Comparison of ENCODE assay signal across 36 cellular contexts in the genomic region with DNA sequence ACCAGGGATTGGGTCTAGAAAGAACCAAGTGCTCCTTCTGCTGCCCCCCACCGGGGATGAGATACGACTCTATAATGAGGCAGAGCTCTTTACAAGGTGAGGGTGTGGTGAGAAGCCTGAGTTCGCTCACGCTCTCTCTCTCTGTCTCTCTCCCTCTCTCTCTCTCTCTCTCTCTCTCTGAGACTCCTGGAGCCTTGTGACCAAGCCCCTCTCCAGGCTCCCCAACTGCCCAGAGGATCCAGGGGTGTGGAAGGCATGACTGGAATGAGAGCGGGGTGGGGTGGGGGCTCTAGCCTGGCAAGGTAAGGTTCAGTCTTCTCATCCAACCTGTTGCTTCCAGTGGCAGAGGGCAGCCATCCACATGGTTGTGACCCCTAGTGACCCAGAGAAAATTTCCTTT. TPM values are rescaled to one million over a fixed set of nuclear protein-coding genes. Genes with fewer than 3 reads are reported as not detected.
"Had no signal": no experiment of that assay in that cellular context is flagged by ENCODE, and none has a peak within 500 bp of the region (broad histone marks: within the 10 kb centered on the region; RNA-seq: fewer than 3 reads in every experiment).

No MANE protein-coding gene starts in this region.

- H3K4me1 Mint-ChIP-seq: immature natural killer cell had no signal

- H3K4me2 ChIP-seq: hepatocyte, smooth muscle cell had no signal

- H3K79me2 ChIP-seq: hepatocyte had no signal

- FAIRE-seq: islet of Langerhans, kidney had no signal

- H3K27ac Mint-ChIP-seq: immature natural killer cell; mesothelial cell of epicardium; naive B cell; natural killer cell treated with Interleukin-12 subunit alpha and Interleukin-12 subunit beta and Interleukin-15 and Interleukin-18, amount 100 ng/mL, for 72 hours; progenitor cell of endocrine pancreas; stimulated activated naive B cell treated with anti-CD40 and anti-IgM and Interleukin-4, amounts not matched to agents 10 μg/mL and 1 μg/mL and 100 μg/mL, for 72 hours; stimulated activated naive CD8-positive, alpha-beta T cell treated with anti-CD3 and anti-CD28 coated beads, Interleukin-15, Interleukin-2, amounts not matched to agents 100 ng/mL and 50 ng/mL, for 24 hours; type B pancreatic cell had no signal

- H3K27me3 ChIP-seq: ovary had no signal

- H3K9me3 ChIP-seq: left lung, lower lobe of right lung, ovary, right atrium auricular region, right lobe of liver, tibial nerve, uterus had no signal

- H3K4me1 ChIP-seq: lower lobe of right lung had no signal

- H3K9me3 Mint-ChIP-seq: immature natural killer cell; mesothelial cell of epicardium; natural killer cell treated with Interleukin-12 subunit alpha and Interleukin-12 subunit beta and Interleukin-15 and Interleukin-18, amount 100 ng/mL, for 72 hours; stimulated activated naive CD8-positive, alpha-beta T cell treated with anti-CD3 and anti-CD28 coated beads, Interleukin-15, Interleukin-2, amounts not matched to agents 100 ng/mL and 50 ng/mL, for 24 hours; type B pancreatic cell had no signal

- H3K36me3 ChIP-seq: heart right ventricle, left lung, lower lobe of right lung, ovary, right atrium auricular region, right lobe of liver, tibial nerve, uterus had no signal

- H3K27ac ChIP-seq: heart right ventricle, hepatocyte, left lung, lower lobe of right lung, ovary, right atrium auricular region, right lobe of liver, tibial nerve, uterus had no signal

- H3K36me3 Mint-ChIP-seq: natural killer cell treated with Interleukin-12 subunit alpha and Interleukin-12 subunit beta and Interleukin-15 and Interleukin-18, amount 100 ng/mL, for 72 hours; type B pancreatic cell had no signal

- ATAC-seq: heart right ventricle; left colon; left lung; lower lobe of right lung; natural killer cell treated with Interleukin-12 subunit alpha and Interleukin-12 subunit beta and Interleukin-15 and Interleukin-18, amount 100 ng/mL, for 72 hours; right lobe of liver had no signal

- H3K4me3 ChIP-seq: heart right ventricle, hepatocyte, left lung, lower lobe of right lung, ovary, right atrium auricular region, right lobe of liver, smooth muscle cell, tibial nerve, uterus had no signal

- DNase-seq: heart right ventricle; immature natural killer cell; kidney; left colon; left lung; lower lobe of right lung; mesendoderm; naive B cell; ovary; right lobe of liver; stimulated activated CD4-positive, alpha-beta T cell treated with anti-CD3 and anti-CD28 coated beads, Interleukin-1b, Interleukin-23, amount 100 ng/mL, for 48 hours; stimulated activated CD4-positive, alpha-beta T cell treated with anti-CD3 and anti-CD28 coated beads, Interleukin-2, amount 100 ng/mL, for 48 hours; stimulated activated CD4-positive, alpha-beta T cell treated with anti-CD3 and anti-CD28 coated beads, Interleukin-4, amount 100 ng/mL, for 4 hours; stimulated activated CD8-positive, alpha-beta memory T cell treated with anti-CD3 and anti-CD28 coated beads, Interleukin-4, amount 100 ng/mL, for 48 hours; stimulated activated naive B cell treated with anti-CD40 and anti-IgM and Interleukin-4, amounts not matched to agents 10 μg/mL and 1 μg/mL and 100 μg/mL, for 72 hours; substantia nigra; uterus had no signal

- H3K4me3 Mint-ChIP-seq: immature natural killer cell; mesothelial cell of epicardium; natural killer cell treated with Interleukin-12 subunit alpha and Interleukin-12 subunit beta and Interleukin-15 and Interleukin-18, amount 100 ng/mL, for 72 hours; stimulated activated naive B cell treated with anti-CD40 and anti-IgM and Interleukin-4, amounts not matched to agents 10 μg/mL and 1 μg/mL and 100 μg/mL, for 72 hours; stimulated activated naive CD8-positive, alpha-beta T cell treated with anti-CD3 and anti-CD28 coated beads, Interleukin-15, Interleukin-2, amounts not matched to agents 100 ng/mL and 50 ng/mL, for 24 hours; type B pancreatic cell had no signal

- H2AFZ ChIP-seq: hepatocyte had no signal

RNA-seq across cellular contexts. Expression of gene PTF1A, which starts 3.1 kb away (rescaled TPM):
- total RNA-seq: heart right ventricle; hepatocyte; kidney; left colon; left lung; liver; lower lobe of right lung; mesothelial cell of epicardium; mononuclear cell; natural killer cell treated with Interleukin-12 subunit alpha and Interleukin-12 subunit beta and Interleukin-15 and Interleukin-18, amount 100 ng/mL, for 72 hours; omental fat pad; ovary; pulmonary artery endothelial cell; renal cortical epithelial cell; right atrium auricular region; right lobe of liver; skeletal muscle tissue; smooth muscle cell; temporal lobe; ureter had no signal
- polyA plus RNA-seq: heart right ventricle, hepatocyte, immature natural killer cell, liver, neural cell, ovary had no signal
